17 cellular contexts compared by ENCODE assay signal in genomic region chr4:19025031-19025430, GRCh38.
DNase-seq lines count a peak whose midpoint lies in the region; TF ChIP-seq lines count a peak whose summit lies in the region.
"Had no signal": no experiment of that assay in that cellular context is flagged by ENCODE, and none has a peak within 500 bp of the region (broad histone marks: within the 10 kb centered on the region; RNA-seq: fewer than 3 reads in every experiment).

No MANE protein-coding gene starts in this region.

- H3K9me3 ChIP-seq in BLaER1, result 0 out of 2 replicates have a peak, but pooled peaks cover 4% of the 10 kb centered on the region

- 0 out of 2 replicates have a peak overlapping the region, but pooled peaks have one; percentile 2 for H3K4me2 ChIP-seq in BLaER1

- no peak overlapping the region for H3K9ac ChIP-seq in BLaER1

- H3K4me1 ChIP-seq in BLaER1, result peaks cover 32% of the 10 kb centered on the region

- no peaks in the 10 kb centered on the region for H3K9me3 Mint-ChIP-seq in mesothelial cell of epicardium

- no peak overlapping the region for H3K27ac ChIP-seq in BLaER1
- H3K27ac ChIP-seq: C4-2B had no signal

- no peaks in the 10 kb centered on the region for H4K20me1 ChIP-seq in BLaER1

- TF ChIP-seq CTCF in choroid plexus epithelial cell (conservative IDR thresholded peaks at IDR 0.05; ENCODE audit: low read depth, low read length) (no peak), mesothelial cell of epicardium (IDR thresholded peaks at IDR 0.05; ENCODE audit: unreplicated experiment) (no peak)

- H3K27me3 ChIP-seq in BLaER1, result no peaks in the 10 kb centered on the region

- H3K4me1 Mint-ChIP-seq in mesothelial cell of epicardium, result peaks cover 50% of the 10 kb centered on the region

- peak overlapping the region; percentile 66 for H3K27ac Mint-ChIP-seq in mesothelial cell of epicardium

- H3K4me3 ChIP-seq in BLaER1 (no peak overlapping the region), choroid plexus epithelial cell (ENCODE audit: low read depth, low read length) (no peak overlapping the region)
- H3K4me3 ChIP-seq: K562 had no signal

- H3K4me3 Mint-ChIP-seq in mesothelial cell of epicardium, result no peak overlapping the region

- H3K36me3 ChIP-seq in BLaER1, result no peaks in the 10 kb centered on the region

- DNase-seq in OCI-M1 (lab: John Stamatoyannopoulos, UW) (peak; percentile 3), choroid plexus epithelial cell (ENCODE audit: low read depth) (peak; percentile 4), mesothelial cell of epicardium (ENCODE audit: low spot score in 2 of 2, unreplicated experiment in 2 of 2) (no peak), occipital lobe (lab: John Stamatoyannopoulos, UW) (no peak), HCEC 1CT (no peak), AML-193 (lab: John Stamatoyannopoulos, UW) (no peak), COLO829 (ENCODE audit: low spot score) (no peak)
- DNase-seq: COR-L47, DMS153, EL, H7, MV-4-11, NCI-H1436, NCI-H2081 had no signal

- H3K27me3 Mint-ChIP-seq in mesothelial cell of epicardium (ENCODE audit: low read depth), result no peaks in the 10 kb centered on the region

- no peaks in the 10 kb centered on the region for H3K36me3 Mint-ChIP-seq in mesothelial cell of epicardium

Comparison
In these comparisons a context has a peak if more than half of its experiments do, and no peak if none do; other contexts are left out.
1. DNase-seq: peak in OCI-M1 (single experiment) and choroid plexus epithelial cell (single experiment); none in mesothelial cell of epicardium (0 of 2), occipital lobe (single experiment), HCEC 1CT (single experiment), AML-193 (0 of 2) and COLO829 (single experiment).